2 cellular contexts compared by ENCODE assay signal in the genomic region with DNA sequence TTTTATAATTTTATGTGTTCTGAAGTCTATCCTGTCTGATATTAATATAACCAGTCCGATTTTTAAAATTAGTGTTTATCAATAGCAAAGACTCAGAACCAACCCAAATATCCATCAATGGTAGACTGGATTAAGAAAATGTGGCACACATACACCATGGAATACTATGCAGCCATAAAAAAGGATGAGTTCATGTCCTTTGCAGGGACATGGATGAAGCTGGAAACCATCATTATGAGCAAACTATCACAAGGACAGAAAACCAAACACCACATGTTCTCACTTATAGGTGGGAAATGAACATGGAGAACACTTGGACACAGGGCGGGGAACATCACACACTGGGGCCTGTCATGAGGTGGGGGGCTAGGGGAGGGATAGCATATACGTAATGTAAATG. TPM values are rescaled to one million over a fixed set of nuclear protein-coding genes. Genes with fewer than 3 reads are reported as not detected.
"Had no signal": no experiment of that assay in that cellular context is flagged by ENCODE, and none has a peak within 500 bp of the region (broad histone marks: within the 10 kb centered on the region; RNA-seq: fewer than 3 reads in every experiment).

No MANE protein-coding gene starts in this region.

RNA-seq across cellular contexts. Expression of gene ADGRD1, which starts 16.2 kb away (rescaled TPM):
- total RNA-seq: HFFc6 had no signal
- polyA plus RNA-seq: GM23338 had no signal
